In genomic region chr20:25256226-25256859, GRCh38 we compare ENCODE assay signal across 15 cellular contexts. TPM values are rescaled to one million over a fixed set of nuclear protein-coding genes. Genes with fewer than 3 reads are reported as not detected.
A peak's percentile ranks its signal among the peaks of the same experiment; 100 is the strongest.
DNase-seq lines count a peak whose midpoint lies in the region; ATAC-seq and TF ChIP-seq lines count a peak whose summit lies in the region.
"Had no signal": no experiment of that assay in that cellular context is flagged by ENCODE, and none has a peak within 500 bp of the region (broad histone marks: within the 10 kb centered on the region; RNA-seq: fewer than 3 reads in every experiment).

No MANE protein-coding gene starts in this region.

- no peak overlapping the region for H3K27ac Mint-ChIP-seq in stimulated activated naive B cell treated with anti-CD40 and anti-IgM and Interleukin-4, amounts not matched to agents 10 μg/mL and 1 μg/mL and 100 μg/mL, for 72 hours
- no peak overlapping the region; the same call in 1 of the 2 replicates for H3K27ac Mint-ChIP-seq in HFFc6
- H3K27ac Mint-ChIP-seq: natural killer cell had no signal

- no peak overlapping the region for H3K4me3 Mint-ChIP-seq in stimulated activated naive B cell treated with anti-CD40 and anti-IgM and Interleukin-4, amounts not matched to agents 10 μg/mL and 1 μg/mL and 100 μg/mL, for 72 hours
- no peak overlapping the region for H3K4me3 Mint-ChIP-seq in HFFc6
- H3K4me3 Mint-ChIP-seq: natural killer cell had no signal

- no peak for TF ChIP-seq CTCF in coronary artery (IDR thresholded peaks at IDR 0.05)
- TF ChIP-seq CTCF in left lung (IDR thresholded peaks at IDR 0.05), result no peak
- TF ChIP-seq CTCF in HFFc6 (IDR thresholded peaks at IDR 0.05), result no peak

- peaks cover 3 to 16% of the 10 kb centered on the region in 2 donors for H3K4me1 Mint-ChIP-seq in stimulated activated naive B cell treated with anti-CD40 and anti-IgM and Interleukin-4, amounts not matched to agents 10 μg/mL and 1 μg/mL and 100 μg/mL, for 72 hours
- H3K4me1 Mint-ChIP-seq in HFFc6 (ENCODE audit: low read depth), result peaks cover 29% of the 10 kb centered on the region

- intact Hi-C loops in left lung (cut with DNase I), result no loop called here

- H3K36me3 Mint-ChIP-seq in stimulated activated naive B cell treated with anti-CD40 and anti-IgM and Interleukin-4, amounts not matched to agents 10 μg/mL and 1 μg/mL and 100 μg/mL, for 72 hours, result peaks cover 27 to 41% of the 10 kb centered on the region in 2 donors
- H3K36me3 Mint-ChIP-seq in HFFc6 (ENCODE audit: low read depth), result peaks cover 31% of the 10 kb centered on the region
- H3K36me3 Mint-ChIP-seq: natural killer cell had no signal

- H3K27ac ChIP-seq in coronary artery (peak overlapping the region in 1 of 2 donors; percentile 26), left lung (no peak overlapping the region)

- H3K9me3 ChIP-seq in left lung, result no peaks in the 10 kb centered on the region

- H3K27me3 Mint-ChIP-seq in stimulated activated naive B cell treated with anti-CD40 and anti-IgM and Interleukin-4, amounts not matched to agents 10 μg/mL and 1 μg/mL and 100 μg/mL, for 72 hours, result no peaks in the 10 kb centered on the region
- no peaks in the 10 kb centered on the region; the same call in none of the 2 replicates for H3K27me3 Mint-ChIP-seq in HFFc6 (ENCODE audit: insufficient read depth)

- no peak for TF ChIP-seq RAD21 in Ishikawa (IDR thresholded peaks at IDR 0.05; ENCODE audit: low read depth)

- DNase-seq in coronary artery (ENCODE audit: low spot score) (peak; percentile 69), left lung (no peak), HFFc6 (no peak)
- peak; percentile 19 for DNase-seq in stimulated activated CD8-positive, alpha-beta memory T cell treated with anti-CD3 and anti-CD28 coated beads, Interleukin-4, amount 100 ng/mL, for 48 hours
- DNase-seq in stimulated activated naive B cell treated with anti-CD40 and anti-IgM and Interleukin-4, amounts not matched to agents 10 μg/mL and 1 μg/mL and 100 μg/mL, for 72 hours, result no peak
- DNase-seq: activated CD4-positive, alpha-beta T cell treated with anti-CD3 and anti-CD28 coated beads, Interleukin-2, amount 50 U/mL, for 4 hours; activated gamma-delta T cell treated with Interleukin-2 at 50 U/mL for 16 hours; islet precursor cell; natural killer cell; NCI-H1105; NCI-H510A had no signal

- TF ChIP-seq EP300 in Ishikawa (IDR thresholded peaks at IDR 0.05; ENCODE audit: borderline replicate concordance), result no peak

- peaks cover 0 to 22% of the 10 kb centered on the region in 2 donors for H3K36me3 ChIP-seq in left lung

- ATAC-seq in left lung (peak; percentile 55), HG02870 (IDR thresholded peaks at IDR 0.05; ENCODE audit: unreplicated experiment) (no peak), HG02763 (IDR thresholded peaks at IDR 0.05; ENCODE audit: unreplicated experiment) (no peak)
- ATAC-seq in stimulated activated naive B cell treated with anti-CD40 and anti-IgM and Interleukin-4, amounts not matched to agents 10 μg/mL and 1 μg/mL and 100 μg/mL, for 72 hours (replicated peaks), result no peak
- ATAC-seq: natural killer cell had no signal

- H3K27me3 ChIP-seq in left lung, result no peaks in the 10 kb centered on the region

- peaks cover 0 to 35% of the 10 kb centered on the region in 2 donors for H3K4me1 ChIP-seq in left lung

- H3K9me3 Mint-ChIP-seq in stimulated activated naive B cell treated with anti-CD40 and anti-IgM and Interleukin-4, amounts not matched to agents 10 μg/mL and 1 μg/mL and 100 μg/mL, for 72 hours, result no peaks in the 10 kb centered on the region
- H3K9me3 Mint-ChIP-seq in HFFc6, result no peaks in the 10 kb centered on the region
- H3K9me3 Mint-ChIP-seq: natural killer cell had no signal

- H3K4me3 ChIP-seq in coronary artery, result no peak overlapping the region
- no peak overlapping the region for H3K4me3 ChIP-seq in left lung
- H3K4me3 ChIP-seq: skin epidermis had no signal

TF ChIP-seq in Ishikawa, 13 proteins besides CTCF, POLR2A, EP300 and RAD21:
- TF ChIP-seq EGR1 (IDR thresholded peaks at IDR 0.05) (no peak), TEAD4 (IDR thresholded peaks at IDR 0.05) (0 out of 2 replicates have a peak, but pooled peaks have one; percentile 46), NFIC (IDR thresholded peaks at IDR 0.05) (peak; percentile 58), CEBPB (IDR thresholded peaks at IDR 0.05) (peak; percentile 81)
TF ChIP-seq in Ishikawa: peak in this region for 3.

RNA-seq across cellular contexts. Expression of gene PYGB, which starts 8.5 kb away (rescaled TPM):
- total RNA-seq in left lung, result 10 to 100 TPM; 78.2 to 81.3 TPM
- 10 to 100 TPM; 65.4 to 75.6 (median 70.2) TPM for total RNA-seq in HFFc6 (2021; fragmentation: NEBNext Ultra II Directional; extraction: Animal tissue kit (Norgen Biotek cat#: 25700))

Comparison
In these comparisons a context has a peak if more than half of its experiments do, and no peak if none do; other contexts are left out.
1. DNase-seq: peak in coronary artery (single experiment) and stimulated activated CD8-positive, alpha-beta memory T cell treated with anti-CD3 and anti-CD28 coated beads, Interleukin-4, amount 100 ng/mL, for 48 hours (single experiment); none in left lung (0 of 2), stimulated activated naive B cell treated with anti-CD40 and anti-IgM and Interleukin-4, amounts not matched to agents 10 μg/mL and 1 μg/mL and 100 μg/mL, for 72 hours (single experiment) and HFFc6 (single experiment).